8 cellular contexts compared by ENCODE assay signal in the genomic region with DNA sequence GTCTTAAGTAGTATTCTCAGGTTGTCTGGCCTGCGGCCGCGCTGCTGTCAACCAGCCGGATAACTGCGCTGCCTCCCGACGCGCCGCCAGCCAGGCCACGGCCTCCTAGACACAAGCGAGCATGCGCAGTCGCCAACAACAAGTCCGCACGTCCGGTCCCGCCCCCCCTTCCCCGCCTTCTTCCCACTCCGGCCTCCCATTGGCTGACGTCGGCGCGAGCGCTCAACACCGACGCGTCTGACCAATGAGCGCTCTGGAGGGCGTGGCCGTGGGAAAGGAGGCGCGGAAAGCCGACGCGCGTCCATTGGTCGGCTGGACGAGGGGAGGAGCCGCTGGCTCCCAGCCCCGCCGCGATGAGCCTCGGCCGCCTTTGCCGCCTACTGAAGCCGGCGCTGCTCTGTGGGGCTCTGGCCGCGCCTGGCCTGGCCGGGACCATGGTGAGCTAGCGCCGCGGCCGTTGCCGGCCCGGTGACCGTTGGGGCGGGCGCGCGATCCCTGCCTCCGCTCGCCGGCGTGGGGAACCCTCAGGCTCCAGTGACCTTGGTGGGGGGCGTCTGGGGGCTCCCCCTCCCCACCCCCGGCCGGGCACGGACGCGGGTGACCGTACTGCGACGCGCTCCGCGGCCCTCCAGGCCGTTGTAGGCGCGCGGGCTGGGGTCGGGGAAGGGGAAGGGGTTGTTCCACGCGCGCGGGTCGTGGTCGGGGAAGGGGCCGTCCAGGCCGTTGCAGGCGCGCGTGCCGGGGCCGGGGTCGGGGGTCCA. TPM values are rescaled to one million over a fixed set of nuclear protein-coding genes. Genes with fewer than 3 reads are reported as not detected.
DNase-seq lines count a peak whose midpoint lies in the region; ATAC-seq and TF ChIP-seq lines count a peak whose summit lies in the region.

A gene with protein sequence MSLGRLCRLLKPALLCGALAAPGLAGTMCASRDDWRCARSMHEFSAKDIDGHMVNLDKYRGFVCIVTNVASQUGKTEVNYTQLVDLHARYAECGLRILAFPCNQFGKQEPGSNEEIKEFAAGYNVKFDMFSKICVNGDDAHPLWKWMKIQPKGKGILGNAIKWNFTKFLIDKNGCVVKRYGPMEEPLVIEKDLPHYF (plus strand): TSS at position 304 of the 761 bp plus-strand sequence. CDS start 50 bp downstream, at position 354.

- peak within 1 kb of the TSS; percentile 77 for H3K4me3 Mint-ChIP-seq in chondrocyte (ENCODE audit: unreplicated experiment)

- H3K36me3 ChIP-seq in kidney epithelial cell (ENCODE audit: control insufficient read depth, insufficient read depth, low read length), result no peaks in the 10 kb centered on the region

- peak; percentile 68 for ATAC-seq in HG03432 (IDR thresholded peaks at IDR 0.05; ENCODE audit: unreplicated experiment)

- peak; percentile 99 for TF ChIP-seq POLR2A in GM19099 (IDR thresholded peaks at IDR 0.05; ENCODE audit: extremely low read depth, insufficient read length, low read depth)

- peak within 1 kb of the TSS; percentile 65 for H3K4me3 ChIP-seq in kidney epithelial cell (ENCODE audit: low read depth, low read length)

- TF ChIP-seq CTCF in chondrocyte (IDR thresholded peaks at IDR 0.05), result no peak
- TF ChIP-seq CTCF in kidney epithelial cell (IDR thresholded peaks at IDR 0.05; ENCODE audit: insufficient read depth, low read length, poor library complexity, severe bottlenecking), result no peak

- H3K4me1 Mint-ChIP-seq in chondrocyte (ENCODE audit: low read depth), result peaks cover 56% of the 10 kb centered on the region

- H3K36me3 Mint-ChIP-seq in chondrocyte (ENCODE audit: low read depth), result peaks cover 1% of the 10 kb centered on the region

- H3K27me3 ChIP-seq in kidney epithelial cell (ENCODE audit: control insufficient read depth, insufficient read depth, low read length), result no peaks in the 10 kb centered on the region

- no peaks in the 10 kb centered on the region for H3K27me3 Mint-ChIP-seq in chondrocyte (ENCODE audit: low read depth)

- peak within 1 kb of the TSS; percentile 98 for H3K27ac Mint-ChIP-seq in chondrocyte (ENCODE audit: unreplicated experiment)

- DNase-seq in AG20443 (ENCODE audit: low spot score) (peak; percentile 96), NCI-H510A treated with DMSO at 0.1 percent for 48 hours (lab: John Stamatoyannopoulos, UW) (peak; percentile 82), chondrocyte (ENCODE audit: low spot score) (peak; percentile 99), kidney epithelial cell (ENCODE audit: low read depth) (peak; percentile 93)
- peak; percentile 97 to 98 for DNase-seq in activated CD4-positive, alpha-beta T cell treated with anti-CD3 and anti-CD28 coated beads for 24 hours (ENCODE audit: low read depth in 2 of 2)
- peak; percentile 98 for DNase-seq in stimulated activated CD4-positive, alpha-beta T cell treated with anti-CD3 and anti-CD28 coated beads, Interleukin-15, amount 100 ng/mL, for 48 hours (ENCODE audit: low read depth in 2 of 2)

- H3K9me3 Mint-ChIP-seq in chondrocyte (ENCODE audit: low read depth), result peaks cover 2% of the 10 kb centered on the region

RNA-seq across cellular contexts. Expression of the gene that starts here (rescaled TPM):
- total RNA-seq in chondrocyte (240 to 246 TPM (median 245 TPM) in 3 replicates), kidney epithelial cell (538 and 611 TPM in 2 replicates)

Comparison
In these comparisons a context has a peak if more than half of its experiments do, and no peak if none do; other contexts are left out.
1. Peak in every context shown above with its lines: DNase-seq, ATAC-seq and H3K4me3 ChIP-seq.